14 cellular contexts compared by ENCODE assay signal in the genomic region with DNA sequence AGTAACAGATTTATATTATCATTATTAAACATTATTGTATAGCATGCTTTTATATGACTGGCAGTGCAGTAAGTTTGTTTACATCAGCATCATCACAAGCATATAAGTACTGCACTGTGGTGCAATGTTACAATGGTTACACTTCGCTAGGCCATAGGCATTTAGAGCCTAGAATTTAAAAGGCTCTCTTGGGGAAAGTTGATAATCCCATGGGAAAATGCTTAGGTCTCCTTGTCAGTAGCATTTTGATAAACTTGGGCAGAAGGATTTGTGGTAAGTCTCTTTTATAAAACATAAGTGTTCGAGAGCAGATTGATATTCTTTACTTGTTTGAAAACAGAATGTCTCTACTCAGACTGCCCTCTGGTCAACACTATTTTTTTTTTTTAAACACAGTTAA.
"Had no signal": no experiment of that assay in that cellular context is flagged by ENCODE, and none has a peak within 500 bp of the region (broad histone marks: within the 10 kb centered on the region; RNA-seq: fewer than 3 reads in every experiment).

No MANE protein-coding gene starts in this region.

- H3K9me3 ChIP-seq: body of pancreas had no signal

- H3K27me3 ChIP-seq: body of pancreas, tibial artery had no signal

- H3K4me3 ChIP-seq: body of pancreas, coronary artery, tibial artery had no signal

- H3K27ac ChIP-seq: body of pancreas, coronary artery, tibial artery had no signal

- DNase-seq: activated CD4-positive, alpha-beta T cell treated with anti-CD3 and anti-CD28 coated beads, Interleukin-2, amount 10 ng/mL, durations not matched to agents 24 days and 14 days; activated CD8-positive, alpha-beta T cell treated with anti-CD3 and anti-CD28 coated beads for 36 hours; activated naive CD4-positive, alpha-beta T cell treated with Interleukin-2 at 50 U/mL for 16 hours; activated naive CD8-positive, alpha-beta T cell treated with anti-CD3 and anti-CD28 coated beads, Interleukin-2, amount 10 ng/mL, durations not matched to agents 7 days and 5 days; activated T-cell treated with anti-CD3 and anti-CD28 coated beads, Interleukin-2, amount 50 U/mL, for 24 hours; amygdala; body of pancreas; central memory CD4-positive, alpha-beta T cell; stimulated activated naive CD8-positive, alpha-beta T cell treated with anti-CD3 and anti-CD28 coated beads, Interleukin-15, Interleukin-2, amounts not matched to agents 100 U/mL and 50 U/mL, for 24 hours; substantia nigra; T-helper 17 cell; tibial artery had no signal

- ATAC-seq: activated CD8-positive, alpha-beta T cell treated with anti-CD3 and anti-CD28 coated beads for 36 hours; body of pancreas; natural killer cell treated with Interleukin-12 subunit alpha and Interleukin-12 subunit beta and Interleukin-15 and Interleukin-18, amount 100 ng/mL, for 72 hours; stimulated activated naive CD8-positive, alpha-beta T cell treated with anti-CD3 and anti-CD28 coated beads, Interleukin-15, Interleukin-2, amounts not matched to agents 100 U/mL and 50 U/mL, for 24 hours; T-helper 17 cell had no signal
